In the genomic region with DNA sequence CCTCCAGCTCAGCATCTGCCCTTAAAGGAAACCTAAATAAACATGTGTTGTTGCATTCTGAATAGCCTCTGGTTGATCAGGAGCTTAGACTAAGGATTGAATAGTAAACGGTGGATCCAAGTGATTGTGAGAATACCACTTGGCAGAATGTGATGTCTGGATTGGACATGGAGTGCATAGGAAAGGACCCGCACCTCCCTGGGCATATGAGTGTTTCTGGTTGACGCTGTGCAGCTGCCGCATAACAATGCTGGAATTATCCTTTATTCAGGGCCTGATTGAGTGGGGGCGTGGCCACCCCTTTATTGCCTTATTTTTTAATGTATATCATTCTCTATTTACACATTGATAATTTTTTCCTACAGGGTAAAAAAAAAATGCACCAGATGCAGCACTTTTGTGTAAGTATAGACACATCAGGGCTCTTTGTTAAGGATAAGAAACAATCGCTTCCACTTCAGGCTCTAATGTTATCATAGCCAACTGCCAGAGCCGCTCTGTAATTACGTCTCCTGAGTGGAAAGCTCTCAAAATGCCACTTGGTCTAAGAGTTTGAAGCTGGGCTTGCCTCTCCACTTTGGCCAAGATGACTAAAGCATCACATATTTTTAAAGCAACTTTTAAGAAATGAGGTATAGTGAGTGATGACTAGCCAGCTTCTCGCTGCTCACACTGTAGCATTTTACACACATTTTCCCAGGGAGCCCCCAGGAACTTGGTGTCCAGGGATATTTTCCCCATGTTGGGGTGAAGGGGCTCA, we compare ENCODE assay signal across 10 cellular contexts. TPM values are rescaled to one million over a fixed set of nuclear protein-coding genes. Genes with fewer than 3 reads are reported as not detected.
DNase-seq lines count a peak whose midpoint lies in the region; ATAC-seq and TF ChIP-seq lines count a peak whose summit lies in the region.
"Had no signal": no experiment of that assay in that cellular context is flagged by ENCODE, and none has a peak within 500 bp of the region (broad histone marks: within the 10 kb centered on the region; RNA-seq: fewer than 3 reads in every experiment).

No MANE protein-coding gene starts in this region.

- peak overlapping the region; percentile 73 for H3K4me3 Mint-ChIP-seq in activated CD8-positive, alpha-beta T cell treated with anti-CD3 and anti-CD28 coated beads, Interleukin-2, amount 10 ng/mL, durations not matched to agents 7 days and 5 days

- H3K36me3 ChIP-seq in mucosa of descending colon (ENCODE audit: low read depth), result no peaks in the 10 kb centered on the region
- H3K36me3 ChIP-seq in H7 (replicated peaks; ENCODE audit: control insufficient read depth, insufficient read depth, low read length), result no peaks in the 10 kb centered on the region

- H3K4me3 ChIP-seq in mucosa of descending colon (no peak overlapping the region), H7 (ENCODE audit: insufficient read depth, low read depth, low read length) (no peak overlapping the region)
- H3K4me3 ChIP-seq: body of pancreas had no signal

- no peaks in the 10 kb centered on the region for H3K27me3 ChIP-seq in H7 (ENCODE audit: control insufficient read depth, insufficient read depth, low read length)

- POLR2A ChIA-PET in activated CD8-positive, alpha-beta T cell treated with anti-CD3 and anti-CD28 coated beads, Interleukin-2, amount 10 ng/mL, durations not matched to agents 7 days and 5 days (lab: Charles Lee), result interaction anchor here (3.0 kb wide), 1 partner anchor 12 kb away, joined by 34 read pairs; no protein-coding TSS in a partner anchor
- POLR2A ChIA-PET in HEK293T (lab: Yijun Ruan, JAX), result no interaction called here

- no peaks in the 10 kb centered on the region for H3K36me3 Mint-ChIP-seq in activated CD8-positive, alpha-beta T cell treated with anti-CD3 and anti-CD28 coated beads, Interleukin-2, amount 10 ng/mL, durations not matched to agents 7 days and 5 days (ENCODE audit: low read depth)

- H3K9me3 Mint-ChIP-seq in activated CD8-positive, alpha-beta T cell treated with anti-CD3 and anti-CD28 coated beads, Interleukin-2, amount 10 ng/mL, durations not matched to agents 7 days and 5 days (ENCODE audit: insufficient read depth), result no peaks in the 10 kb centered on the region

- intact Hi-C loops in mucosa of descending colon (cut with DNase I, micrococcal nuclease), result no loop called here

- peak overlapping the region; percentile 93 for H3K27ac Mint-ChIP-seq in activated CD8-positive, alpha-beta T cell treated with anti-CD3 and anti-CD28 coated beads, Interleukin-2, amount 10 ng/mL, durations not matched to agents 7 days and 5 days

- no peak for ATAC-seq in activated CD8-positive, alpha-beta T cell treated with anti-CD3 and anti-CD28 coated beads, Interleukin-2, amount 10 ng/mL, durations not matched to agents 7 days and 5 days
- peak; percentile 19 for ATAC-seq in mucosa of descending colon
- ATAC-seq: body of pancreas had no signal

- H3K9me3 ChIP-seq in mucosa of descending colon, result no peaks in the 10 kb centered on the region
- H3K9me3 ChIP-seq: body of pancreas had no signal

- H3K27me3 Mint-ChIP-seq in activated CD8-positive, alpha-beta T cell treated with anti-CD3 and anti-CD28 coated beads, Interleukin-2, amount 10 ng/mL, durations not matched to agents 7 days and 5 days (ENCODE audit: low read depth), result peaks cover 5% of the 10 kb centered on the region

- peak; percentile 1 for DNase-seq in H4 (ENCODE audit: low spot score)
- peak; percentile 84 to 85 for DNase-seq in NCI-H187 (lab: John Stamatoyannopoulos, UW)
- DNase-seq in activated CD8-positive, alpha-beta T cell treated with anti-CD3 and anti-CD28 coated beads, Interleukin-2, amount 10 ng/mL, durations not matched to agents 7 days and 5 days, result no peak
- DNase-seq in mucosa of descending colon, result no peak
- DNase-seq in ecto neural progenitor cell (ENCODE audit: low spot score), result no peak
- DNase-seq in kidney tubule cell (ENCODE audit: low spot score), result no peak
- DNase-seq in H7, result no peak
- no peak for DNase-seq in HEK293T (ENCODE audit: extremely low spot score)
- DNase-seq: body of pancreas, retina had no signal

- no peak for TF ChIP-seq CTCF in mucosa of descending colon (IDR thresholded peaks at IDR 0.05)

- H3K4me1 ChIP-seq in mucosa of descending colon (ENCODE audit: low read depth), result peaks cover 13% of the 10 kb centered on the region
- H3K4me1 ChIP-seq: body of pancreas had no signal

- H3K4me1 Mint-ChIP-seq in activated CD8-positive, alpha-beta T cell treated with anti-CD3 and anti-CD28 coated beads, Interleukin-2, amount 10 ng/mL, durations not matched to agents 7 days and 5 days (ENCODE audit: low read depth), result peaks cover 72% of the 10 kb centered on the region

- CTCF ChIA-PET in activated CD8-positive, alpha-beta T cell treated with anti-CD3 and anti-CD28 coated beads, Interleukin-2, amount 10 ng/mL, durations not matched to agents 7 days and 5 days (lab: Charles Lee), result interaction anchor here (1.1 to 6.8 kb wide), 5 partner anchors 10 to 162 kb away, joined by 3 to 52 read pairs (median 4); no protein-coding TSS in a partner anchor
- CTCF ChIA-PET in HEK293T (lab: Yijun Ruan, JAX), result interaction anchor here (0.6 kb wide), 1 partner anchor 50 kb away, joined by 3 read pairs; no protein-coding TSS in a partner anchor

TF ChIP-seq in HEK293T, 16 proteins besides CTCF, POLR2A, EP300 and RAD21:
- TF ChIP-seq ELF4 (IDR thresholded peaks at IDR 0.05) (no peak), ZNF384 (IDR thresholded peaks at IDR 0.05) (no peak), L3MBTL2 (conservative IDR thresholded peaks at IDR 0.05) (no peak), FOXK2 (IDR thresholded peaks at IDR 0.05) (no peak), ARNT (IDR thresholded peaks at IDR 0.05) (no peak), CTBP1 (IDR thresholded peaks at IDR 0.05; ENCODE audit: borderline replicate concordance) (no peak), SUZ12 (IDR thresholded peaks at IDR 0.05) (no peak), FOXM1 (IDR thresholded peaks at IDR 0.05; ENCODE audit: borderline replicate concordance) (no peak), TARDBP (IDR thresholded peaks at IDR 0.05) (no peak), HDGF (IDR thresholded peaks at IDR 0.05; ENCODE audit: borderline replicate concordance) (no peak), LEF1 (IDR thresholded peaks at IDR 0.05; ENCODE audit: borderline replicate concordance) (no peak), SP1 (IDR thresholded peaks at IDR 0.05) (no peak), NFRKB (IDR thresholded peaks at IDR 0.05) (no peak)
- TF ChIP-seq, protein P1, sequence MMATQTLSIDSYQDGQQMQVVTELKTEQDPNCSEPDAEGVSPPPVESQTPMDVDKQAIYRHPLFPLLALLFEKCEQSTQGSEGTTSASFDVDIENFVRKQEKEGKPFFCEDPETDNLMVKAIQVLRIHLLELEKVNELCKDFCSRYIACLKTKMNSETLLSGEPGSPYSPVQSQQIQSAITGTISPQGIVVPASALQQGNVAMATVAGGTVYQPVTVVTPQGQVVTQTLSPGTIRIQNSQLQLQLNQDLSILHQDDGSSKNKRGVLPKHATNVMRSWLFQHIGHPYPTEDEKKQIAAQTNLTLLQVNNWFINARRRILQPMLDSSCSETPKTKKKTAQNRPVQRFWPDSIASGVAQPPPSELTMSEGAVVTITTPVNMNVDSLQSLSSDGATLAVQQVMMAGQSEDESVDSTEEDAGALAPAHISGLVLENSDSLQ (IDR thresholded peaks at IDR 0.05), result no peak

RNA-seq across cellular contexts. Expression of a gene that starts 5.7 kb away (rescaled TPM):
- total RNA-seq in H4 (2014; rRNA removed; shearing (Covaris generic)), result not detected in 2 replicates
- total RNA-seq in activated CD8-positive, alpha-beta T cell treated with anti-CD3 and anti-CD28 coated beads, Interleukin-2, amount 10 ng/mL, durations not matched to agents 7 days and 5 days, result 100 to 1,000 TPM; 104 to 107 TPM
- total RNA-seq in mucosa of descending colon, result 1 to 10 TPM; 3.3 to 5.4 (median 5.3) TPM
- total RNA-seq in H7 (2014; rRNA removed; shearing (Covaris generic)), result 1.3 and 2.4 TPM in 2 replicates

Comparison
In these comparisons a context has a peak if more than half of its experiments do, and no peak if none do; other contexts are left out.
1. DNase-seq: peak in H4 (single experiment) and NCI-H187 (2 of 2); none in activated CD8-positive, alpha-beta T cell treated with anti-CD3 and anti-CD28 coated beads, Interleukin-2, amount 10 ng/mL, durations not matched to agents 7 days and 5 days (single experiment), mucosa of descending colon (0 of 3), ecto neural progenitor cell (single experiment), kidney tubule cell (single experiment), H7 (single experiment) and HEK293T (single experiment).
2. RNA of a gene that starts 5.7 kb away (total RNA-seq): 104 to 107 TPM in activated CD8-positive, alpha-beta T cell treated with anti-CD3 and anti-CD28 coated beads, Interleukin-2, amount 10 ng/mL, durations not matched to agents 7 days and 5 days; 3.3 to 5.4 TPM in mucosa of descending colon, 1.3 to 2.4 TPM in H7 and not detected in H4; every median in the first group is over 10 times any median in the second.